ENCODE assay signal across 14 cellular contexts in genomic region chr4:7799306-7799705, GRCh38.
DNase-seq lines count a peak whose midpoint lies in the region; ATAC-seq and TF ChIP-seq lines count a peak whose summit lies in the region.
"Had no signal": no experiment of that assay in that cellular context is flagged by ENCODE, and none has a peak within 500 bp of the region (broad histone marks: within the 10 kb centered on the region; RNA-seq: fewer than 3 reads in every experiment).

No MANE protein-coding gene starts in this region.

- intact Hi-C loops in cardiac septum (cut with DNase I) (no loop called here), left cardiac atrium (cut with DNase I) (no loop called here), posterior vena cava (cut with DNase I) (no loop called here)
- intact Hi-C loops in activated T-helper 1 cell treated with anti-CD3 and anti-CD28 coated beads, Interleukin-12 subunit alpha, Interleukin-12 subunit beta, Interleukin-2, Interleukin-4 antibody, amounts not matched to agents 30 ng/mL and 10 ng/mL and 1 ng/mL, durations not matched to agents 14 hours and 24 hours and 36 hours (cut with micrococcal nuclease): no loop called here

- H3K4me1 Mint-ChIP-seq in glutamatergic neuron (ENCODE audit: low read depth, unreplicated experiment) (peaks cover 39% of the 10 kb centered on the region), T-cell (peaks cover 7 to 11% (median 10%) of the 10 kb centered on the region in 3 donors)
- peaks cover 12% of the 10 kb centered on the region for H3K4me1 Mint-ChIP-seq in activated T-helper 1 cell treated with anti-CD3 and anti-CD28 coated beads, Interleukin-12 subunit alpha, Interleukin-12 subunit beta, Interleukin-2, Interleukin-4 antibody, amounts not matched to agents 30 ng/mL and 10 ng/mL and 1 ng/mL, durations not matched to agents 14 hours and 24 hours and 36 hours (ENCODE audit: low read depth)

- H3K27me3 Mint-ChIP-seq in glutamatergic neuron (ENCODE audit: unreplicated experiment): peaks cover 39% of the 10 kb centered on the region
- H3K27me3 Mint-ChIP-seq in activated T-helper 1 cell treated with anti-CD3 and anti-CD28 coated beads, Interleukin-12 subunit alpha, Interleukin-12 subunit beta, Interleukin-2, Interleukin-4 antibody, amounts not matched to agents 30 ng/mL and 10 ng/mL and 1 ng/mL, durations not matched to agents 14 hours and 24 hours and 36 hours (ENCODE audit: insufficient read depth): no peaks in the 10 kb centered on the region
- H3K27me3 Mint-ChIP-seq in T-cell: no peaks in the 10 kb centered on the region
- H3K27me3 Mint-ChIP-seq: CD4-positive, CD25-positive, alpha-beta regulatory T cell had no signal

- H3K9me3 Mint-ChIP-seq in glutamatergic neuron (ENCODE audit: unreplicated experiment): peaks cover 41% of the 10 kb centered on the region
- H3K9me3 Mint-ChIP-seq in activated T-helper 1 cell treated with anti-CD3 and anti-CD28 coated beads, Interleukin-12 subunit alpha, Interleukin-12 subunit beta, Interleukin-2, Interleukin-4 antibody, amounts not matched to agents 30 ng/mL and 10 ng/mL and 1 ng/mL, durations not matched to agents 14 hours and 24 hours and 36 hours: no peaks in the 10 kb centered on the region
- H3K9me3 Mint-ChIP-seq in T-cell: no peaks in the 10 kb centered on the region
- H3K9me3 Mint-ChIP-seq: CD4-positive, CD25-positive, alpha-beta regulatory T cell had no signal

- H3K27ac Mint-ChIP-seq in glutamatergic neuron (ENCODE audit: unreplicated experiment) (peak overlapping the region; percentile 59), T-cell (no peak overlapping the region)
- no peak overlapping the region for H3K27ac Mint-ChIP-seq in activated T-helper 1 cell treated with anti-CD3 and anti-CD28 coated beads, Interleukin-12 subunit alpha, Interleukin-12 subunit beta, Interleukin-2, Interleukin-4 antibody, amounts not matched to agents 30 ng/mL and 10 ng/mL and 1 ng/mL, durations not matched to agents 14 hours and 24 hours and 36 hours

- CTCF ChIA-PET in T-cell (lab: Charles Lee): interaction anchor here (0.5 to 1.4 kb wide), 4 partner anchors 32 to 422 kb away, joined by 3 to 4 read pairs (median 3); no protein-coding TSS in a partner anchor

- ATAC-seq in left cardiac atrium (no peak), T-cell (replicated peaks in 1 of 4) (no peak)
- ATAC-seq: HCT116 had no signal

- no peak overlapping the region for H3K4me3 Mint-ChIP-seq in glutamatergic neuron (ENCODE audit: unreplicated experiment)
- no peak overlapping the region for H3K4me3 Mint-ChIP-seq in activated T-helper 1 cell treated with anti-CD3 and anti-CD28 coated beads, Interleukin-12 subunit alpha, Interleukin-12 subunit beta, Interleukin-2, Interleukin-4 antibody, amounts not matched to agents 30 ng/mL and 10 ng/mL and 1 ng/mL, durations not matched to agents 14 hours and 24 hours and 36 hours
- no peak overlapping the region for H3K4me3 Mint-ChIP-seq in T-cell
- H3K4me3 Mint-ChIP-seq: CD4-positive, CD25-positive, alpha-beta regulatory T cell had no signal

- POLR2A ChIA-PET in T-cell (lab: Charles Lee): interaction anchor here in 1 of 2 donors (0.6 kb wide), 1 partner anchor 145 kb away, joined by 3 read pairs; no protein-coding TSS in a partner anchor

- no peak for TF ChIP-seq CTCF in glutamatergic neuron (IDR thresholded peaks at IDR 0.05; ENCODE audit: partially characterized antibody, unreplicated experiment)

- H3K36me3 Mint-ChIP-seq in glutamatergic neuron (ENCODE audit: unreplicated experiment): peaks cover 31% of the 10 kb centered on the region
- H3K36me3 Mint-ChIP-seq in activated T-helper 1 cell treated with anti-CD3 and anti-CD28 coated beads, Interleukin-12 subunit alpha, Interleukin-12 subunit beta, Interleukin-2, Interleukin-4 antibody, amounts not matched to agents 30 ng/mL and 10 ng/mL and 1 ng/mL, durations not matched to agents 14 hours and 24 hours and 36 hours (ENCODE audit: low read depth): peaks cover 11% of the 10 kb centered on the region
- peaks cover 35% of the 10 kb centered on the region for H3K36me3 Mint-ChIP-seq in T-cell

- peak; percentile 35 for DNase-seq in cardiac septum (ENCODE audit: low spot score)
- DNase-seq in left cardiac atrium: no peak
- DNase-seq in glutamatergic neuron: no peak
- peak; percentile 62 for DNase-seq in posterior vena cava (ENCODE audit: low spot score)
- DNase-seq in HUDEP-2 (lab: John Stamatoyannopoulos, UW; ENCODE audit: unreplicated experiment in 76 of 76): no peak
- DNase-seq in NCI-H2196 (lab: John Stamatoyannopoulos, UW; ENCODE audit: unreplicated experiment): no peak
- no peak for DNase-seq in activated T-helper 1 cell treated with anti-CD3 and anti-CD28 coated beads, Interleukin-12 subunit alpha, Interleukin-12 subunit beta, Interleukin-2, Interleukin-4 antibody, amounts not matched to agents 30 ng/mL and 10 ng/mL and 1 ng/mL, durations not matched to agents 14 hours and 24 hours and 36 hours (ENCODE audit: low spot score)
- no peak for DNase-seq in T-cell
- DNase-seq: ACHN; Calu3; CD4-positive, CD25-positive, alpha-beta regulatory T cell; DMS 273 treated with DMSO at 0.1 percent for 48 hours; GM23248 had no signal

Comparison
In these comparisons a context has a peak if more than half of its experiments do, and no peak if none do; other contexts are left out.
1. DNase-seq: peak in cardiac septum (single experiment) and posterior vena cava (single experiment); none in left cardiac atrium (single experiment), glutamatergic neuron (single experiment), HUDEP-2 (0 of 76), NCI-H2196 (single experiment), activated T-helper 1 cell treated with anti-CD3 and anti-CD28 coated beads, Interleukin-12 subunit alpha, Interleukin-12 subunit beta, Interleukin-2, Interleukin-4 antibody, amounts not matched to agents 30 ng/mL and 10 ng/mL and 1 ng/mL, durations not matched to agents 14 hours and 24 hours and 36 hours (single experiment) and T-cell (0 of 34).